11 cellular contexts compared by ENCODE assay signal in the genomic region with DNA sequence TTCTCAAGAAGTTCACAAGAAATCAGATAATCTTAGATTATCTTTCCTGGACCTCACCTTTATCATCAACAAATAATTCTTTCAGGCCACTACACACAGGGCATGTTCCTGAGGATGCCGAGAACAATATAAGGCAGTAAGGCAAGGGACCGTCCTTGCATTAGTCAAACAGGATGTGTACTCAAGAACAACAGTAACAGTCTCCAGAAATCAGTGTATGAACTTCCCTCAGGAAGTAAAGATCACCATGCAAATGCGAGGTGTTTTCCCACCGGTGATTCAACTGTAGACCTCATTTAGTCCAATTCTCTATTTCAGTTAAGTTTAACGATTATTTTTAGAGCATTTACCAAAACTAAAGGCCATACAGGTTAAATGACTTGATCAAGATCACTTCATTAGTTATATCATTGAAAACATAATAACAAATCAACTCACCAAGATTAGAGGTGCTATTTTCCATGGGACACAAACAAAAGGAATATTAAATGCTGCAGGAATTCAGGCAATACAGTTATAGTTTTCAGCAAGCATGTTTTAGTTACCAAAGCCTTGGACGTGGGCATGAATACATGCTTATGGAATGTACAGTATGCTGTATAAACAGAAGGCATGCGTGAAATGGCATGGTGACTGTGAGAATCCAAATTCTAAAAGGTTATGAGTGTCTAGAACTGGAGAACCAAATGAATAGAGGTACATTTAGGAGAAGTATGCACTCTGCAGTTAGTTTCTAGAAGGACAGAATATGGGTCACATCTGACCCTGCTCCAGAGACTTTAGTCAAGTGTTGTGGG.
DNase-seq lines count a peak whose midpoint lies in the region; ATAC-seq and TF ChIP-seq lines count a peak whose summit lies in the region.
"Had no signal": no experiment of that assay in that cellular context is flagged by ENCODE, and none has a peak within 500 bp of the region (broad histone marks: within the 10 kb centered on the region; RNA-seq: fewer than 3 reads in every experiment).

No MANE protein-coding gene starts in this region.

- H3K4me3 Mint-ChIP-seq in glutamatergic neuron (ENCODE audit: unreplicated experiment), result peak overlapping the region; percentile 85

- DNase-seq in GM10266 (ENCODE audit: extremely low spot score) (peak; percentile 35), glutamatergic neuron (no peak), testis (no peak), retina (no peak), epidermal melanocyte (ENCODE audit: insufficient read length, low spot score) (no peak)
- no peak for DNase-seq in stimulated activated CD4-positive, alpha-beta T cell treated with anti-CD3 and anti-CD28 coated beads, Interleukin-2, amount 100 ng/mL, for 48 hours
- DNase-seq: H9, NCI-H1105 treated with DMSO at 0.1 percent for 48 hours had no signal

- TF ChIP-seq POLR2A in testis (IDR thresholded peaks at IDR 0.05), result no peak

- peak; percentile 46 for ATAC-seq in GM21619 (IDR thresholded peaks at IDR 0.05; ENCODE audit: unreplicated experiment)
- ATAC-seq in HG03558 (IDR thresholded peaks at IDR 0.05; ENCODE audit: extremely low read depth, unreplicated experiment), result peak; percentile 31

- TF ChIP-seq CTCF in GM10266 (IDR thresholded peaks at IDR 0.05; ENCODE audit: control insufficient read depth, insufficient read depth, low read depth, missing control alignments) (no peak), glutamatergic neuron (IDR thresholded peaks at IDR 0.05; ENCODE audit: partially characterized antibody, unreplicated experiment) (no peak), testis (IDR thresholded peaks at IDR 0.05) (no peak)

- no peaks in the 10 kb centered on the region for H3K9me3 ChIP-seq in testis

- intact Hi-C loops in testis (cut with DNase I; ENCODE audit: low total_unique reads), result no loop called here

- H3K4me3 ChIP-seq in testis, result no peak overlapping the region

- peaks cover 7% of the 10 kb centered on the region for H3K4me1 Mint-ChIP-seq in glutamatergic neuron (ENCODE audit: low read depth, unreplicated experiment)

- no peaks in the 10 kb centered on the region for H3K36me3 Mint-ChIP-seq in glutamatergic neuron (ENCODE audit: unreplicated experiment)

- 86% methylated on average over 7 of the region's 7 CpGs for WGBS in testis, 2 donors

- no peaks in the 10 kb centered on the region for H3K27me3 ChIP-seq in testis

- H3K4me1 ChIP-seq in testis, result no peaks in the 10 kb centered on the region

- no peaks in the 10 kb centered on the region for H3K36me3 ChIP-seq in testis (ENCODE audit: low read depth, missing control alignments)

- no peaks in the 10 kb centered on the region for H3K9me3 Mint-ChIP-seq in glutamatergic neuron (ENCODE audit: unreplicated experiment)
- H3K9me3 Mint-ChIP-seq: activated T-helper 2 cell treated with anti-CD3 and anti-CD28 coated beads, Interferon-gamma antibody, Interleukin-2, Interleukin-4, amounts not matched to agents 10 μg/mL and 5 μg/mL and 100 μg/mL, durations not matched to agents 14 hours and 24 hours and 36 hours; H9 had no signal

- no peak overlapping the region for H3K27ac Mint-ChIP-seq in glutamatergic neuron (ENCODE audit: unreplicated experiment)
- H3K27ac Mint-ChIP-seq: activated T-helper 2 cell treated with anti-CD3 and anti-CD28 coated beads, Interferon-gamma antibody, Interleukin-2, Interleukin-4, amounts not matched to agents 10 μg/mL and 5 μg/mL and 100 μg/mL, durations not matched to agents 14 hours and 24 hours and 36 hours; H9 had no signal

- H3K27ac ChIP-seq in testis, result no peak overlapping the region

- no peaks in the 10 kb centered on the region for H3K27me3 Mint-ChIP-seq in glutamatergic neuron (ENCODE audit: unreplicated experiment)
